Comparison of ENCODE assay signal across 1 cellular context in the genomic region with DNA sequence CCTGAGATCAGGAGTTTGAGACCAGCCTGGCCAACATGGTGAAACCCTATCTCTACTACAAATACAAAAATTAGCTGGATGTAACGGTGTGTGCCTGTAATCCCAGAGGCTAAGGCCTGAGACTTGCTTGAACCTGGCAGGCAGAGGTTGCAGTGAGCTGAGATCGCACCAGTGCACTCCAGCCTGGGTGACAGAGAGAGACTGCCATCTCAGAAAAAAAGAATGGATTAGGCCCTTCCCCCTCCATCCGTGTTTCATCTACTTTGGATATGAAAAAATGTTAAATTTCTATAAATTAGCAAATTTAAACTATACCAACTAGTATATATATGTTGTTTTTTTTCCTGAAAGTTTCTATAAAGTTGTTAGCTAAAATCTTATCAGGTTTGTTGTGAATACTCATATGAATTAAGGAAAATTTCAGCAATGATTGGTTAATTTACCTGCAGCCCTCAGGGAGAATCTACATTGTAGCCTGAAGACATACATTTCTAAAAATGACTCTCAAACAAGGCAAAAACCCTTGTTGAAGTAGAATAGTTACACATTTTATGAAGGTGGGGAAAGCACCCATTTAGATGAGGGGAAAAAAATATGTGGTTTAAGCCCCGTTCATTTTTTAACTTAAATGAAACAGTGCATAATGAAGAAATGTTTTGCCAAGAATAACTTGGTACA.
TF ChIP-seq lines count a peak whose summit lies in the region.

No MANE protein-coding gene starts in this region.

TF ChIP-seq in H1, 55 proteins besides CTCF, POLR2A, EP300 and RAD21 (continued from another document):
- TF ChIP-seq E2F6 (IDR thresholded peaks at IDR 0.05) (no peak), TCF12 (IDR thresholded peaks at IDR 0.05; ENCODE audit: low read depth, low read length) (no peak), MAX (IDR thresholded peaks at IDR 0.05) (no peak), HDAC6 (IDR thresholded peaks at IDR 0.05; ENCODE audit: low read depth, low read length) (no peak), CBX8 (IDR thresholded peaks at IDR 0.05; ENCODE audit: borderline replicate concordance, low read depth, low read length) (no peak), SP4 (IDR thresholded peaks at IDR 0.05; ENCODE audit: low read length) (no peak), CHD2 (IDR thresholded peaks at IDR 0.05; ENCODE audit: low read length) (no peak)
TF ChIP-seq in H1: peak in this region for 0.
